24 cellular contexts compared by ENCODE assay signal in the genomic region with DNA sequence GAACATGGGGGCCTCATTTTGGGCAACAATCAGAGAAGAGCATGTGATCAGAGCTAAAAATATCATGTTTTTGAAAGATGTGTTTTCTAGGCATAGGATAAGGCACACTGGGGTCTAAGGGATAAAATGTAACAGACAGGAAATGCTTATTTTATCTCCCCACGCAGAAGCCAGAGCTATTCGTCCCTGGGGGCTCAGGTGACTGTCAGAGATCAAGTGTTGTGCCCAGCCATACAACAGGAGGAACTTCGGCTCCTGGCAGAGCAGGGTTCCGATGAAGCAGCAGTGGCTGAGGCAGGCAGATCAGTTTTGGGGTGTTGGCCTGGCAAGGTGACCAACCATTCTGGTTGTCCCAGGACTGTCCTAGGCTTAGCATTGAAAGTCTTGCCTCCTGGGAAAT. TPM values are rescaled to one million over a fixed set of nuclear protein-coding genes. Genes with fewer than 3 reads are reported as not detected.
"Had no signal": no experiment of that assay in that cellular context is flagged by ENCODE, and none has a peak within 500 bp of the region (broad histone marks: within the 10 kb centered on the region; RNA-seq: fewer than 3 reads in every experiment).

No MANE protein-coding gene starts in this region.

- H3K27me3 ChIP-seq: gastrocnemius medialis, left lung, pancreas, stomach had no signal

- H3K36me3 Mint-ChIP-seq: immature natural killer cell had no signal

- H3K4me1 ChIP-seq: gastrocnemius medialis, left lung, lower lobe of right lung, pancreas, stomach had no signal

- DNase-seq: cortex of kidney; dorsolateral prefrontal cortex; effector CD8-positive, alpha-beta T cell; gastrocnemius medialis; immature natural killer cell; left lung; lower lobe of right lung; mesenchymal stem cell; midbrain; occipital lobe; pancreas; right cardiac atrium; small intestine; stimulated activated CD4-positive, alpha-beta T cell treated with anti-CD3 and anti-CD28 coated beads, Interleukin-12 subunit alpha, Interleukin-12 subunit beta, amount 100 ng/mL, for 4 hours; stimulated activated naive CD4-positive, alpha-beta T cell; stomach; substantia nigra; trophoblast cell had no signal

- FAIRE-seq: keratinocyte, pancreas, small intestine had no signal

- H3K27me3 Mint-ChIP-seq: progenitor cell of endocrine pancreas had no signal

- H3K36me3 ChIP-seq: gastrocnemius medialis, left lung, lower lobe of right lung, pancreas, stomach, thoracic aorta had no signal

- H3K27ac Mint-ChIP-seq: immature natural killer cell, nephron, progenitor cell of endocrine pancreas had no signal

- ATAC-seq: esophagus mucosa, gastrocnemius medialis, left lung, lower lobe of right lung, pancreas, right cardiac atrium had no signal

- H3K4me3 ChIP-seq: dorsolateral prefrontal cortex, gastrocnemius medialis, left lung, lower lobe of right lung, pancreas, stomach, thoracic aorta had no signal

- H3K9me3 ChIP-seq: gastrocnemius medialis, left lung, lower lobe of right lung, pancreas, stomach, thoracic aorta had no signal

- H3K4me1 Mint-ChIP-seq: immature natural killer cell, nephron had no signal

- H3K4me3 Mint-ChIP-seq: immature natural killer cell, nephron had no signal

- H3K27ac ChIP-seq: dorsolateral prefrontal cortex, gastrocnemius medialis, left lung, lower lobe of right lung, pancreas, stomach, thoracic aorta had no signal

RNA-seq across cellular contexts. Expression of gene NPY, which starts 15.2 kb away (rescaled TPM):
- total RNA-seq: esophagus mucosa, fibroblast of villous mesenchyme, gastrocnemius medialis, left lung, lower lobe of right lung, progenitor cell of endocrine pancreas, right cardiac atrium, thoracic aorta had no signal
- polyA plus RNA-seq: immature natural killer cell, keratinocyte had no signal
